In the genomic region with DNA sequence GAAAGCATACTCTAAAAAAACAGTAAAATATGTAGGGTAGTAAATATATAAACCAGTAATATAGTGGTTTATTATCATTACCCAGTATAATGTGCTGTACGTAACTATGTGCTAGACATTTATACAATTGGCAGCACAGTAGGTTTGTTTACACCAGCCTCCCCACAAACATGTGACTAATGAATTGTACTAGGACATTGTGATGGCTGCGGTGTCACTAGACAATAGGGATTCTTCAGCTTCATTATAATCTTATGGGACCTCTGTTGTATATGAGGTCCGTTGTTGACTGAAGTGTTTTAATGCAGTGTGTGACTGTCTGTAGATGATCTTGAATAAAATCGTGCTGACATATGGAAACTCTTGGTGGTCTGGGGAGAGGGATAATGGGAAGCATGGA, we compare ENCODE assay signal across 25 cellular contexts.
DNase-seq lines count a peak whose midpoint lies in the region; ATAC-seq and TF ChIP-seq lines count a peak whose summit lies in the region.
"Had no signal": no experiment of that assay in that cellular context is flagged by ENCODE, and none has a peak within 500 bp of the region (broad histone marks: within the 10 kb centered on the region; RNA-seq: fewer than 3 reads in every experiment).

No MANE protein-coding gene starts in this region.

- no peak for ATAC-seq in DND-41 (ENCODE audit: insufficient read depth, low read depth)
- ATAC-seq in HG03135 (IDR thresholded peaks at IDR 0.05; ENCODE audit: unreplicated experiment), result no peak
- no peak for ATAC-seq in GM18511 (IDR thresholded peaks at IDR 0.05; ENCODE audit: unreplicated experiment)
- ATAC-seq in activated CD8-positive, alpha-beta memory T cell treated with anti-CD3 and anti-CD28 coated beads, Interleukin-2, amount 10 ng/mL, durations not matched to agents 7 days and 5 days, result no peak
- ATAC-seq: GM12878 had no signal

- no peaks in the 10 kb centered on the region for H3K36me3 Mint-ChIP-seq in glutamatergic neuron (ENCODE audit: unreplicated experiment)
- H3K36me3 Mint-ChIP-seq in activated CD8-positive, alpha-beta memory T cell treated with anti-CD3 and anti-CD28 coated beads, Interleukin-2, amount 10 ng/mL, durations not matched to agents 7 days and 5 days, result no peaks in the 10 kb centered on the region

- H3K36me3 ChIP-seq in DND-41 (ENCODE audit: insufficient read depth, low read length), result no peaks in the 10 kb centered on the region
- H3K36me3 ChIP-seq in smooth muscle cell (ENCODE audit: low read depth), result no peaks in the 10 kb centered on the region
- H3K36me3 ChIP-seq: spleen, WERI-Rb-1 had no signal

- H3K4me3 ChIP-seq in DND-41 (ENCODE audit: low read depth in 1 of 2, low read length in 2 of 2) (no peak overlapping the region), smooth muscle cell (no peak overlapping the region)
- H3K4me3 ChIP-seq: GM12878, spleen had no signal

- TF ChIP-seq CTCF in DND-41 (IDR thresholded peaks at IDR 0.05; ENCODE audit: borderline replicate concordance, extremely low read depth, low read length, poor library complexity, severe bottlenecking), result no peak
- no peak for TF ChIP-seq CTCF in glutamatergic neuron (IDR thresholded peaks at IDR 0.05; ENCODE audit: partially characterized antibody, unreplicated experiment)
- TF ChIP-seq CTCF in smooth muscle cell (IDR thresholded peaks at IDR 0.05; ENCODE audit: borderline replicate concordance, insufficient read depth, poor library complexity, severe bottlenecking), result no peak

- no peaks in the 10 kb centered on the region for H3K27me3 Mint-ChIP-seq in glutamatergic neuron (ENCODE audit: unreplicated experiment)
- no peaks in the 10 kb centered on the region for H3K27me3 Mint-ChIP-seq in activated CD8-positive, alpha-beta memory T cell treated with anti-CD3 and anti-CD28 coated beads, Interleukin-2, amount 10 ng/mL, durations not matched to agents 7 days and 5 days
- H3K27me3 Mint-ChIP-seq: activated naive CD8-positive, alpha-beta T cell treated with anti-CD3 and anti-CD28 coated beads, Interleukin-2, amount 50 U/mL, for 24 hours; CD4-positive, alpha-beta T cell; central memory CD8-positive, alpha-beta T cell; dendritic cell treated with granulocyte-macrophage colony-stimulating factor and Interleukin-4, amounts not matched to agents 40 ng/mL and 50 ng/mL, for 4 days had no signal

- no peak overlapping the region for H3K4me3 Mint-ChIP-seq in glutamatergic neuron (ENCODE audit: unreplicated experiment)
- H3K4me3 Mint-ChIP-seq in activated CD8-positive, alpha-beta memory T cell treated with anti-CD3 and anti-CD28 coated beads, Interleukin-2, amount 10 ng/mL, durations not matched to agents 7 days and 5 days, result no peak overlapping the region
- H3K4me3 Mint-ChIP-seq: activated naive CD8-positive, alpha-beta T cell treated with anti-CD3 and anti-CD28 coated beads, Interleukin-2, amount 50 U/mL, for 24 hours; CD4-positive, alpha-beta T cell; central memory CD8-positive, alpha-beta T cell; dendritic cell treated with granulocyte-macrophage colony-stimulating factor and Interleukin-4, amounts not matched to agents 40 ng/mL and 50 ng/mL, for 4 days had no signal

- H3K9ac ChIP-seq in DND-41 (ENCODE audit: low read depth, low read length) (no peak overlapping the region), smooth muscle cell (ENCODE audit: low read depth) (no peak overlapping the region)

- 55% methylated on average over 4 of the region's 4 CpGs for WGBS in smooth muscle cell (ENCODE audit: low lambda C conversion rate)

- H3K27ac ChIP-seq in DND-41 (ENCODE audit: low read length), result peak overlapping the region; percentile 22; the same call in 1 of the 2 replicates
- peak overlapping the region; percentile 24 for H3K27ac ChIP-seq in smooth muscle cell (ENCODE audit: low read depth)
- H3K27ac ChIP-seq: WERI-Rb-1 had no signal

- H3K27me3 ChIP-seq in DND-41 (ENCODE audit: insufficient read depth, low read length, poor library complexity) (no peaks in the 10 kb centered on the region), smooth muscle cell (ENCODE audit: low read depth) (no peaks in the 10 kb centered on the region)
- H3K27me3 ChIP-seq: spleen had no signal

- peaks cover 13% of the 10 kb centered on the region for H3K4me1 Mint-ChIP-seq in glutamatergic neuron (ENCODE audit: low read depth, unreplicated experiment)
- no peaks in the 10 kb centered on the region for H3K4me1 Mint-ChIP-seq in activated CD8-positive, alpha-beta memory T cell treated with anti-CD3 and anti-CD28 coated beads, Interleukin-2, amount 10 ng/mL, durations not matched to agents 7 days and 5 days

- H4K20me1 ChIP-seq in DND-41 (ENCODE audit: insufficient read depth, low read length) (no peaks in the 10 kb centered on the region), smooth muscle cell (ENCODE audit: low read depth) (no peaks in the 10 kb centered on the region)

- H3K4me2 ChIP-seq in DND-41 (ENCODE audit: insufficient read depth, low read length), result no peak overlapping the region
- H3K4me2 ChIP-seq in smooth muscle cell, result peak overlapping the region; percentile 61

- H3F3A ChIP-seq in smooth muscle cell (ENCODE audit: low read depth), result peaks cover 10% of the 10 kb centered on the region

- H3K4me1 ChIP-seq in DND-41 (ENCODE audit: insufficient read depth, low read length) (peaks cover 29% of the 10 kb centered on the region), smooth muscle cell (ENCODE audit: low read depth) (no peaks in the 10 kb centered on the region)

- CTCF ChIA-PET in activated CD8-positive, alpha-beta memory T cell treated with anti-CD3 and anti-CD28 coated beads, Interleukin-2, amount 10 ng/mL, durations not matched to agents 7 days and 5 days (lab: Charles Lee), result no interaction called here

- no peaks in the 10 kb centered on the region for H3K9me3 ChIP-seq in DND-41 (ENCODE audit: insufficient read depth, low read length, severe bottlenecking)
- no peaks in the 10 kb centered on the region for H3K9me3 ChIP-seq in smooth muscle cell (replicated peaks; ENCODE audit: low read depth)
- H3K9me3 ChIP-seq: spleen had no signal

- no peaks in the 10 kb centered on the region for H3K9me3 Mint-ChIP-seq in glutamatergic neuron (ENCODE audit: unreplicated experiment)
- H3K9me3 Mint-ChIP-seq in activated CD8-positive, alpha-beta memory T cell treated with anti-CD3 and anti-CD28 coated beads, Interleukin-2, amount 10 ng/mL, durations not matched to agents 7 days and 5 days (ENCODE audit: low read depth), result peaks cover 2% of the 10 kb centered on the region
- H3K9me3 Mint-ChIP-seq: activated naive CD8-positive, alpha-beta T cell treated with anti-CD3 and anti-CD28 coated beads, Interleukin-2, amount 50 U/mL, for 24 hours; CD4-positive, alpha-beta T cell; central memory CD8-positive, alpha-beta T cell; dendritic cell treated with granulocyte-macrophage colony-stimulating factor and Interleukin-4, amounts not matched to agents 40 ng/mL and 50 ng/mL, for 4 days had no signal

- peak overlapping the region; percentile 2 for H3K27ac Mint-ChIP-seq in glutamatergic neuron (ENCODE audit: unreplicated experiment)
- H3K27ac Mint-ChIP-seq in activated CD8-positive, alpha-beta memory T cell treated with anti-CD3 and anti-CD28 coated beads, Interleukin-2, amount 10 ng/mL, durations not matched to agents 7 days and 5 days, result no peak overlapping the region
- H3K27ac Mint-ChIP-seq: activated naive CD8-positive, alpha-beta T cell treated with anti-CD3 and anti-CD28 coated beads, Interleukin-2, amount 50 U/mL, for 24 hours; CD4-positive, alpha-beta T cell had no signal

- no peak for DNase-seq in DND-41
- DNase-seq in M059J (ENCODE audit: low read depth), result peak; percentile 29
- DNase-seq in glutamatergic neuron, result no peak
- DNase-seq in smooth muscle cell (lab: John Stamatoyannopoulos, UW; ENCODE audit: unreplicated experiment), result no peak
- DNase-seq in activated CD8-positive, alpha-beta memory T cell treated with anti-CD3 and anti-CD28 coated beads, Interleukin-2, amount 10 ng/mL, durations not matched to agents 7 days and 5 days, result no peak
- DNase-seq: activated CD4-positive, alpha-beta T cell treated with anti-CD3 and anti-CD28 coated beads for 48 hours; activated CD8-positive, alpha-beta memory T cell treated with anti-CD3 and anti-CD28 coated beads for 24 hours; activated naive CD8-positive, alpha-beta T cell treated with anti-CD3 and anti-CD28 coated beads, Interleukin-2, amount 50 U/mL, for 24 hours; activated T-cell treated with anti-CD3 and anti-CD28 coated beads, Interleukin-2, amount 50 U/mL, for 1 hour; CD4-positive, alpha-beta T cell; GOT3; islet precursor cell; NCI-H1092 treated with DMSO at 0.1 percent for 48 hours; NCI-H510A; right cardiac atrium; spleen; stimulated activated CD4-positive, alpha-beta T cell treated with anti-CD3 and anti-CD28 coated beads, Interleukin-4, amount 100 ng/mL, for 1 hour; SW 1271; T1000; WERI-Rb-1 had no signal

- H3K79me2 ChIP-seq in DND-41 (ENCODE audit: insufficient read depth, low read length) (no peaks in the 10 kb centered on the region), smooth muscle cell (ENCODE audit: low read depth) (no peaks in the 10 kb centered on the region)

- H2AFZ ChIP-seq in DND-41 (ENCODE audit: low read depth, low read length) (no peak overlapping the region), smooth muscle cell (ENCODE audit: low read depth) (peak overlapping the region; percentile 30)
